ENCODE assay signal across 1 cellular context in genomic region chr2:173090973-173091660, GRCh38.
TF ChIP-seq lines count a peak whose summit lies in the region.

No MANE protein-coding gene starts in this region.

TF ChIP-seq in K562, 482 proteins besides CTCF, POLR2A, EP300 and RAD21 (continued from another document and continues in another):
- TF ChIP-seq AFF1 (IDR thresholded peaks at IDR 0.05; ENCODE audit: low read depth in 1 of 2, partially characterized antibody in 2 of 2) (no peak), HDAC1 (IDR thresholded peaks at IDR 0.05) (no peak), TCF3 (CRISPR knock-in tag; IDR thresholded peaks at IDR 0.05) (peak; percentile 15; the same call in 1 of the 2 replicates), JUNB (CRISPR knock-in tag; conservative IDR thresholded peaks at IDR 0.05) (no peak), ZFPM2 (CRISPR knock-in tag; IDR thresholded peaks at IDR 0.05) (no peak), GTF2F1 (IDR thresholded peaks at IDR 0.05; ENCODE audit: low read depth, low read length) (no peak), ARNT (IDR thresholded peaks at IDR 0.05) (peak in 1 of 2 experiments; percentile 67; a peak in 1 of 4 replicates), BACH1 (tag; IDR thresholded peaks at IDR 0.05) (peak; percentile 74), SNIP1 (IDR thresholded peaks at IDR 0.05; ENCODE audit: low read depth) (no peak), MEIS2 (IDR thresholded peaks at IDR 0.05; ENCODE audit: partially characterized antibody) (peak; percentile 17), TCF15 (CRISPR knock-in tag; IDR thresholded peaks at IDR 0.05) (no peak), SAFB2 (IDR thresholded peaks at IDR 0.05; ENCODE audit: borderline replicate concordance, low read depth, low read length, severe bottlenecking) (no peak), ARID3A (IDR thresholded peaks at IDR 0.05; ENCODE audit: borderline replicate concordance, low read depth, low read length) (0 out of 2 replicates have a peak, but pooled peaks have one; percentile 13), NCOA2 (IDR thresholded peaks at IDR 0.05; ENCODE audit: partially characterized antibody in 2 of 2) (no peak), GATA2 (CRISPR knock-in tag; IDR thresholded peaks at IDR 0.05) (no peak), STAT5A (IDR thresholded peaks at IDR 0.05; ENCODE audit: borderline replicate concordance, low read length) (no peak), NFATC3 (IDR thresholded peaks at IDR 0.05) (no peak), MCM2 (IDR thresholded peaks at IDR 0.05; ENCODE audit: low read depth) (no peak), RUNX1 (IDR thresholded peaks at IDR 0.05; ENCODE audit: low read depth) (no peak), TAL1 (IDR thresholded peaks at IDR 0.05) (peak; percentile 15; the same call in 1 of the 2 replicates), ELK1 (CRISPR knock-in tag; IDR thresholded peaks at IDR 0.05) (no peak), CBX5 (IDR thresholded peaks at IDR 0.05; ENCODE audit: borderline replicate concordance, low read depth) (no peak), IRF1 (CRISPR knock-in tag; IDR thresholded peaks at IDR 0.05; ENCODE audit: borderline replicate concordance) (no peak), ZNF175 (CRISPR knock-in tag; IDR thresholded peaks at IDR 0.05; ENCODE audit: low read depth) (no peak), E2F8 (IDR thresholded peaks at IDR 0.05; ENCODE audit: low read depth, partially characterized antibody) (peak; percentile 16), MAFG (tag; conservative IDR thresholded peaks at IDR 0.05) (peak; percentile 100), CREB3L1 (IDR thresholded peaks at IDR 0.05; ENCODE audit: borderline replicate concordance, low read depth) (no peak), TAF15 (IDR thresholded peaks at IDR 0.05; ENCODE audit: low read depth, low read length) (no peak), MTA1 (IDR thresholded peaks at IDR 0.05; ENCODE audit: borderline replicate concordance) (no peak), RBM14 (IDR thresholded peaks at IDR 0.05; ENCODE audit: borderline replicate concordance, insufficient read depth, low read depth, low read length) (no peak), EZH2 (IDR thresholded peaks at IDR 0.05; ENCODE audit: borderline replicate concordance, low read depth, low read length) (no peak), TEAD4 (IDR thresholded peaks at IDR 0.05; ENCODE audit: low read length) (peak; percentile 3; the same call in 1 of the 2 replicates), TEAD4 (CRISPR knock-in tag; IDR thresholded peaks at IDR 0.05; ENCODE audit: borderline replicate concordance) (no peak), EGR1 (conservative IDR thresholded peaks at IDR 0.05) (no peak), ZNF224 (CRISPR knock-in tag; IDR thresholded peaks at IDR 0.05) (no peak), CEBPG (CRISPR knock-in tag; IDR thresholded peaks at IDR 0.05) (no peak), CEBPG (tag; conservative IDR thresholded peaks at IDR 0.05 in 1 of 2, IDR thresholded peaks at IDR 0.05 in 1 of 2) (peak in 1 of 2 experiments; percentile 52; a peak in 2 of 4 replicates), HNRNPLL (IDR thresholded peaks at IDR 0.05; ENCODE audit: low read depth, low read length, poor library complexity, severe bottlenecking) (no peak), TAF7 (tag; IDR thresholded peaks at IDR 0.05) (0 out of 2 replicates have a peak, but pooled peaks have one; percentile 47), CTBP1 (IDR thresholded peaks at IDR 0.05; ENCODE audit: borderline replicate concordance) (no peak), FUS (optimal IDR thresholded peaks at IDR 0.05; ENCODE audit: low read depth, low read length) (no peak), RNF219 (CRISPR knock-in tag; IDR thresholded peaks at IDR 0.05) (no peak), FOS (IDR thresholded peaks at IDR 0.05; ENCODE audit: extremely low read depth, insufficient read length) (no peak), MCM5 (IDR thresholded peaks at IDR 0.05; ENCODE audit: low read depth) (no peak), ZNF589 (CRISPR knock-in tag; IDR thresholded peaks at IDR 0.05; ENCODE audit: low read depth) (no peak), EP400 (IDR thresholded peaks at IDR 0.05) (peak; percentile 67), ZNF76 (CRISPR knock-in tag; IDR thresholded peaks at IDR 0.05; ENCODE audit: borderline replicate concordance) (no peak), ZNF398 (CRISPR knock-in tag; IDR thresholded peaks at IDR 0.05) (no peak), BRD9 (IDR thresholded peaks at IDR 0.05; ENCODE audit: low read depth, partially characterized antibody) (peak; percentile 15), ZKSCAN3 (CRISPR knock-in tag; IDR thresholded peaks at IDR 0.05) (no peak), NFE2 (IDR thresholded peaks at IDR 0.05; ENCODE audit: low read depth) (peak; percentile 92), CEBPB (tag; IDR thresholded peaks at IDR 0.05) (no peak)
